In genomic region chr1:184299076-184299790, GRCh38 we compare ENCODE assay signal across 9 cellular contexts.
DNase-seq lines count a peak whose midpoint lies in the region; ATAC-seq and TF ChIP-seq lines count a peak whose summit lies in the region.
"Had no signal": no experiment of that assay in that cellular context is flagged by ENCODE, and none has a peak within 500 bp of the region (broad histone marks: within the 10 kb centered on the region; RNA-seq: fewer than 3 reads in every experiment).

No MANE protein-coding gene starts in this region.

- H3K27me3 Mint-ChIP-seq in Calu3 (ENCODE audit: unreplicated experiment): no peaks in the 10 kb centered on the region

- peak overlapping the region; percentile 27 for H3K27ac Mint-ChIP-seq in Calu3 (ENCODE audit: unreplicated experiment)

- intact Hi-C loops in Calu3 (cut with micrococcal nuclease; ENCODE audit: unreplicated experiment) (no loop called here), ascending aorta (cut with DNase I) (no loop called here), posterior cingulate gyrus (cut with DNase I) (no loop called here)

- no peaks in the 10 kb centered on the region for H3K27me3 ChIP-seq in ascending aorta
- no peaks in the 10 kb centered on the region for H3K27me3 ChIP-seq in mesenchymal stem cell (ENCODE audit: control insufficient read depth in 1 of 2, insufficient read depth in 1 of 2, low read length in 2 of 2)
- peaks cover 7% of the 10 kb centered on the region; the same call in 1 of the 2 replicates for H3K27me3 ChIP-seq in HAP-1 (ENCODE audit: low read depth)

- TF ChIP-seq CTCF in Calu3 (IDR thresholded peaks at IDR 0.05; ENCODE audit: unreplicated experiment) (no peak), ascending aorta (IDR thresholded peaks at IDR 0.05) (no peak)

- H3K4me1 Mint-ChIP-seq in Calu3 (ENCODE audit: low read depth, unreplicated experiment): no peaks in the 10 kb centered on the region

- no peaks in the 10 kb centered on the region for H3K9me3 Mint-ChIP-seq in Calu3 (ENCODE audit: low read depth, unreplicated experiment)

- H3K4ac ChIP-seq in mesenchymal stem cell (ENCODE audit: low read depth in 1 of 2, low read length in 2 of 2): peak overlapping the region; percentile 12 to 13

- ATAC-seq in GM19397 (IDR thresholded peaks at IDR 0.05; ENCODE audit: unreplicated experiment): no peak
- ATAC-seq: HCT116 had no signal

- H3K14ac ChIP-seq in mesenchymal stem cell (ENCODE audit: low read length in 2 of 2): no peak overlapping the region

- no peak for DNase-seq in Calu3
- DNase-seq in NCI-H1694 (lab: John Stamatoyannopoulos, UW): peak; percentile 95
- no peak for DNase-seq in ascending aorta (ENCODE audit: low spot score in 2 of 2)
- peak; percentile 83 for DNase-seq in mesenchymal stem cell
- DNase-seq in H4 (ENCODE audit: low spot score): no peak
- DNase-seq in HAP-1 (ENCODE audit: low spot score in 2 of 2): no peak
- no peak for DNase-seq in posterior cingulate gyrus

- H3K4me3 ChIP-seq in ascending aorta (no peak overlapping the region), mesenchymal stem cell (ENCODE audit: insufficient read depth in 1 of 2, low read depth in 1 of 2, low read length in 2 of 2) (peak overlapping the region in 1 of 2 experiments; percentile 35), HAP-1 (no peak overlapping the region)

- peak overlapping the region; percentile 67 to 88 for H2BK12ac ChIP-seq in mesenchymal stem cell (ENCODE audit: low read length in 2 of 2)

- H3K36me3 ChIP-seq in ascending aorta: no peaks in the 10 kb centered on the region
- no peaks in the 10 kb centered on the region for H3K36me3 ChIP-seq in mesenchymal stem cell (ENCODE audit: control insufficient read depth in 1 of 2, insufficient read depth in 2 of 2, low read depth in 1 of 2, low read length in 2 of 2)
- H3K36me3 ChIP-seq in HAP-1 (replicated peaks): no peaks in the 10 kb centered on the region

- H3K9ac ChIP-seq in mesenchymal stem cell (ENCODE audit: low read length): peak overlapping the region; percentile 31

- peak overlapping the region; percentile 46 for H2BK15ac ChIP-seq in mesenchymal stem cell (ENCODE audit: low read depth, poor library complexity, severe bottlenecking)

- in situ Hi-C loops in HAP-1 (cut with MboI; ENCODE audit: low sequenced_read_pairs): no loop called here

- BruUV-seq in Calu3 (replicated peaks; lab: Mats Ljungman, UMichigan): no TSS peak

- peak overlapping the region; percentile 67 for H2BK120ac ChIP-seq in mesenchymal stem cell (ENCODE audit: low read depth, low read length)

- H3K18ac ChIP-seq in mesenchymal stem cell (ENCODE audit: low read depth in 1 of 2, low read length in 2 of 2): peak overlapping the region in 1 of 2 experiments; percentile 91

- no peaks in the 10 kb centered on the region for H3K79me1 ChIP-seq in mesenchymal stem cell (replicated peaks; ENCODE audit: low read length, poor library complexity, severe bottlenecking)

- H3K4me2 ChIP-seq in mesenchymal stem cell (ENCODE audit: low read length, poor library complexity, severe bottlenecking): peak overlapping the region; percentile 16

- H2AK5ac ChIP-seq in mesenchymal stem cell (ENCODE audit: low read length, severe bottlenecking): peak overlapping the region; percentile 46

- WGBS in mesenchymal stem cell: 25% methylated on average over 5 of the region's 6 CpGs

- no peaks in the 10 kb centered on the region for H3K36me3 Mint-ChIP-seq in Calu3 (ENCODE audit: insufficient read depth, unreplicated experiment)

- H3K27ac ChIP-seq in ascending aorta (peak overlapping the region; percentile 12 to 61), mesenchymal stem cell (ENCODE audit: low read length, poor library complexity, severe bottlenecking) (peak overlapping the region; percentile 87)

- H3K4me1 ChIP-seq in ascending aorta (peaks cover 3 to 12% of the 10 kb centered on the region in 2 donors), mesenchymal stem cell (ENCODE audit: control insufficient read depth, insufficient read depth, low read depth, low read length) (peaks cover 11% of the 10 kb centered on the region), HAP-1 (no peaks in the 10 kb centered on the region)

- H4K91ac ChIP-seq in mesenchymal stem cell (ENCODE audit: low read length): no peak overlapping the region

- CTCF ChIA-PET in Calu3 (lab: Charles Lee): interaction anchor here (1.4 kb wide), 1 partner anchor 11 kb away, joined by 3 read pairs; no protein-coding TSS in a partner anchor

- peak overlapping the region; percentile 83 for H4K8ac ChIP-seq in mesenchymal stem cell (ENCODE audit: low read length)

- H3K23ac ChIP-seq in mesenchymal stem cell (ENCODE audit: low read length in 2 of 2): no peak overlapping the region

- no peak overlapping the region for H2AFZ ChIP-seq in mesenchymal stem cell (ENCODE audit: low read depth, low read length)

- no peak overlapping the region for H3K4me3 Mint-ChIP-seq in Calu3 (ENCODE audit: low read depth, unreplicated experiment)

- no peak overlapping the region for H2BK5ac ChIP-seq in mesenchymal stem cell (ENCODE audit: low read depth, low read length, poor library complexity, severe bottlenecking)

- H3K9me3 ChIP-seq in ascending aorta (no peaks in the 10 kb centered on the region), mesenchymal stem cell (ENCODE audit: control insufficient read depth, low read length) (peaks cover 14% of the 10 kb centered on the region), HAP-1 (no peaks in the 10 kb centered on the region)

Comparison
In these comparisons a context has a peak if more than half of its experiments do, and no peak if none do; other contexts are left out.
1. DNase-seq: peak in NCI-H1694 (single experiment) and mesenchymal stem cell (single experiment); none in Calu3 (single experiment), ascending aorta (0 of 2), H4 (single experiment), HAP-1 (0 of 2) and posterior cingulate gyrus (0 of 10).